8 cellular contexts compared by ENCODE assay signal in genomic region chr3:14598143-14598569, GRCh38. TPM values are rescaled to one million over a fixed set of nuclear protein-coding genes. Genes with fewer than 3 reads are reported as not detected.
DNase-seq lines count a peak whose midpoint lies in the region; ATAC-seq, FAIRE-seq and TF ChIP-seq lines count a peak whose summit lies in the region.

No MANE protein-coding gene starts in this region.

- intact Hi-C loops in PC-9 (cut with micrococcal nuclease; ENCODE audit: unreplicated experiment): no loop called here

- no peak overlapping the region for H3K27ac Mint-ChIP-seq in activated naive CD4-positive, alpha-beta T cell treated with anti-CD3 and anti-CD28 coated beads, Interleukin-2, amount 50 U/mL, for 72 hours

- no peak for TF ChIP-seq CTCF in PC-9 (conservative IDR thresholded peaks at IDR 0.05)

- no peak overlapping the region for H2AFZ ChIP-seq in PC-9

- POLR2A ChIA-PET in PC-9 (lab: Charles Lee; ENCODE audit: unreplicated experiment): no interaction called here

- ATAC-seq in activated naive CD4-positive, alpha-beta T cell treated with anti-CD3 and anti-CD28 coated beads, Interleukin-2, amount 50 U/mL, for 72 hours: peak; percentile 69 to 94
- peak; percentile 48 for ATAC-seq in left lobe of liver
- no peak for ATAC-seq in GM21447 (IDR thresholded peaks at IDR 0.05; ENCODE audit: unreplicated experiment)
- ATAC-seq in GM21528 (IDR thresholded peaks at IDR 0.05; ENCODE audit: low FRiP score, unreplicated experiment): no peak

- BruUV-seq in PC-9 (replicated peaks; lab: Mats Ljungman, UMichigan): no TSS peak

- H3K36me3 Mint-ChIP-seq in activated naive CD4-positive, alpha-beta T cell treated with anti-CD3 and anti-CD28 coated beads, Interleukin-2, amount 50 U/mL, for 72 hours: peaks cover 2% of the 10 kb centered on the region in 2 donors

- no peaks in the 10 kb centered on the region for H3K4me1 ChIP-seq in PC-9 (replicated peaks; ENCODE audit: insufficient read depth)

- CTCF ChIA-PET in PC-9 (lab: Charles Lee): no interaction called here

- no peaks in the 10 kb centered on the region for H3F3A ChIP-seq in PC-9 (ENCODE audit: insufficient read depth, low read depth)

- H3K27ac ChIP-seq in PC-9: no peak overlapping the region

- no peak overlapping the region for H3K4me3 ChIP-seq in PC-9

- H3K9me3 ChIP-seq in PC-9 (ENCODE audit: insufficient read depth, low read depth): no peaks in the 10 kb centered on the region

- no peak for FAIRE-seq in GM19239 (lab: Jason Lieb, UNC)

- H3K27me3 ChIP-seq in PC-9 (ENCODE audit: insufficient read depth, low read depth): peaks cover 89% of the 10 kb centered on the region

- H4K20me1 ChIP-seq in PC-9 (ENCODE audit: insufficient read depth): peaks cover 8% of the 10 kb centered on the region; the same call in 1 of the 2 replicates

- peaks cover 12 to 13% of the 10 kb centered on the region in 2 donors for H3K9me3 Mint-ChIP-seq in activated naive CD4-positive, alpha-beta T cell treated with anti-CD3 and anti-CD28 coated beads, Interleukin-2, amount 50 U/mL, for 72 hours

- H3K4me2 ChIP-seq in PC-9: no peak overlapping the region

- no peaks in the 10 kb centered on the region for H3K79me2 ChIP-seq in PC-9 (ENCODE audit: low read depth)

- no peaks in the 10 kb centered on the region for H3K36me3 ChIP-seq in PC-9 (ENCODE audit: low read depth)

- DNase-seq in GM19239 (ENCODE audit: insufficient read length, low spot score): peak; percentile 40
- peak; percentile 42 for DNase-seq in RKO (ENCODE audit: low spot score)
- DNase-seq in activated naive CD4-positive, alpha-beta T cell treated with anti-CD3 and anti-CD28 coated beads, Interleukin-2, amount 50 U/mL, for 72 hours (ENCODE audit: low spot score in 2 of 2): peak in 1 of 2 donors; percentile 65
- no peak for DNase-seq in left lobe of liver (ENCODE audit: low spot score)
- no peak for DNase-seq in PC-9
- no peak for DNase-seq in cortex of kidney (lab: John Stamatoyannopoulos, UW)

- H3K9me2 ChIP-seq in PC-9 (ENCODE audit: insufficient read depth): no peaks in the 10 kb centered on the region

RNA-seq across cellular contexts. Expression of gene CCDC174, which starts 53.4 kb away (rescaled TPM):
- 10 to 100 TPM; 19.8 to 23.3 TPM for total RNA-seq in activated naive CD4-positive, alpha-beta T cell treated with anti-CD3 and anti-CD28 coated beads, Interleukin-2, amount 50 U/mL, for 72 hours
- total RNA-seq in left lobe of liver: 6.4 TPM
- total RNA-seq in PC-9 (2021): 14.7 and 14.9 TPM in 2 replicates

RNA-seq across cellular contexts. Expression of gene GRIP2, which starts 58.0 kb away (rescaled TPM):
- not detected for total RNA-seq in activated naive CD4-positive, alpha-beta T cell treated with anti-CD3 and anti-CD28 coated beads, Interleukin-2, amount 50 U/mL, for 72 hours
- 0.40 TPM for total RNA-seq in left lobe of liver
- total RNA-seq in PC-9 (2021): not detected in 2 replicates

Comparison
In these comparisons a context has a peak if more than half of its experiments do, and no peak if none do; other contexts are left out.
1. DNase-seq: peak in GM19239 (single experiment) and RKO (single experiment); none in left lobe of liver (single experiment), PC-9 (0 of 2) and cortex of kidney (single experiment).
2. ATAC-seq: peak in activated naive CD4-positive, alpha-beta T cell treated with anti-CD3 and anti-CD28 coated beads, Interleukin-2, amount 50 U/mL, for 72 hours (2 of 2) and left lobe of liver (single experiment); none in GM21447 (single experiment) and GM21528 (single experiment).